Comparison of ENCODE assay signal across 8 cellular contexts in genomic region chr6:33695451-33695855, GRCh38. TPM values are rescaled to one million over a fixed set of nuclear protein-coding genes. Genes with fewer than 3 reads are reported as not detected.
DNase-seq lines count a peak whose midpoint lies in the region; ATAC-seq and TF ChIP-seq lines count a peak whose summit lies in the region.
"Had no signal": no experiment of that assay in that cellular context is flagged by ENCODE, and none has a peak within 500 bp of the region (broad histone marks: within the 10 kb centered on the region; RNA-seq: fewer than 3 reads in every experiment).

No MANE protein-coding gene starts in this region.

- ATAC-seq in GM23338 (no peak), GM18867 (IDR thresholded peaks at IDR 0.05; ENCODE audit: unreplicated experiment) (no peak), HG03045 (IDR thresholded peaks at IDR 0.05; ENCODE audit: unreplicated experiment) (no peak)

- H4K20me1 ChIP-seq in GM23338 (replicated peaks; ENCODE audit: insufficient read depth) = peaks cover 6% of the 10 kb centered on the region
- peaks cover 29% of the 10 kb centered on the region for H4K20me1 ChIP-seq in PC-9 (ENCODE audit: insufficient read depth)

- peak overlapping the region; percentile 71 for H3K9ac ChIP-seq in skeletal muscle satellite cell (ENCODE audit: low read depth, low read length)

- H3K4me2 ChIP-seq in GM23338 = no peak overlapping the region
- no peak overlapping the region for H3K4me2 ChIP-seq in PC-9
- H3K4me2 ChIP-seq in skeletal muscle satellite cell (ENCODE audit: low read length) = no peak overlapping the region

- no peak overlapping the region for H3K27ac Mint-ChIP-seq in GM23338
- H3K27ac Mint-ChIP-seq: nephron progenitor cell had no signal

- H3K9me3 ChIP-seq in PC-9 (ENCODE audit: insufficient read depth, low read depth) (no peaks in the 10 kb centered on the region), skeletal muscle satellite cell (replicated peaks; ENCODE audit: low read length) (no peaks in the 10 kb centered on the region)

- POLR2A ChIA-PET in PC-9 (lab: Charles Lee; ENCODE audit: unreplicated experiment) = no interaction called here

- peaks cover 16% of the 10 kb centered on the region; the same call in 1 of the 2 replicates for H3K36me3 ChIP-seq in GM23338 (ENCODE audit: insufficient read depth)
- H3K36me3 ChIP-seq in PC-9 (ENCODE audit: low read depth) = peaks cover 32% of the 10 kb centered on the region
- peaks cover 78% of the 10 kb centered on the region for H3K36me3 ChIP-seq in skeletal muscle satellite cell (ENCODE audit: insufficient read depth, low read length)

- H3K27me3 ChIP-seq in GM23338 (ENCODE audit: insufficient read depth) (no peaks in the 10 kb centered on the region), PC-9 (ENCODE audit: insufficient read depth, low read depth) (no peaks in the 10 kb centered on the region), skeletal muscle satellite cell (ENCODE audit: control insufficient read depth, insufficient read depth, low read length) (no peaks in the 10 kb centered on the region)

- H3K4me1 ChIP-seq in GM23338 (ENCODE audit: insufficient read depth) (0 out of 2 replicates have a peak, but pooled peaks cover 2% of the 10 kb centered on the region), PC-9 (replicated peaks; ENCODE audit: insufficient read depth) (peaks cover 23% of the 10 kb centered on the region; the same call in 1 of the 2 replicates), skeletal muscle satellite cell (ENCODE audit: control insufficient read depth, insufficient read depth, low read length) (peaks cover 61% of the 10 kb centered on the region)

- intact Hi-C loops in PC-9 (cut with micrococcal nuclease; ENCODE audit: unreplicated experiment) = no loop called here

- H3F3A ChIP-seq in GM23338 (replicated peaks; ENCODE audit: low read depth) = no peaks in the 10 kb centered on the region
- peaks cover 61% of the 10 kb centered on the region for H3F3A ChIP-seq in PC-9 (ENCODE audit: insufficient read depth, low read depth)

- BruUV-seq in PC-9 (replicated peaks; lab: Mats Ljungman, UMichigan) = no TSS peak

- H3K27ac ChIP-seq in GM23338 (ENCODE audit: low read depth) = no peak overlapping the region
- H3K27ac ChIP-seq in PC-9 = peak overlapping the region; percentile 54; the same call in 1 of the 2 replicates

- H3K4me3 ChIP-seq in GM23338 = no peak overlapping the region
- H3K4me3 ChIP-seq in PC-9 = no peak overlapping the region
- H3K4me3 ChIP-seq in epithelial cell of esophagus (ENCODE audit: low read length) = no peak overlapping the region
- H3K4me3 ChIP-seq in skeletal muscle satellite cell (ENCODE audit: low read length) = no peak overlapping the region

- H3K9me3 Mint-ChIP-seq in GM23338 = no peaks in the 10 kb centered on the region
- H3K9me3 Mint-ChIP-seq: nephron progenitor cell had no signal

- H3K27me3 Mint-ChIP-seq in GM23338 (ENCODE audit: insufficient read depth, low read depth, poor library complexity) = peaks cover 24% of the 10 kb centered on the region

- DNase-seq in GM23338 (ENCODE audit: low spot score) (no peak), PC-9 (no peak), epithelial cell of esophagus (ENCODE audit: low read depth) (peak; percentile 54), cortex of kidney (lab: John Stamatoyannopoulos, UW) (no peak)
- DNase-seq: nephron progenitor cell had no signal

- peaks cover 70% of the 10 kb centered on the region for H3K36me3 Mint-ChIP-seq in GM23338 (ENCODE audit: low read depth)

- TF ChIP-seq CTCF in GM23338 (conservative IDR thresholded peaks at IDR 0.05; ENCODE audit: low read depth in 2 of 2) = no peak
- no peak for TF ChIP-seq CTCF in PC-9 (conservative IDR thresholded peaks at IDR 0.05)
- TF ChIP-seq CTCF in epithelial cell of esophagus (IDR thresholded peaks at IDR 0.05; ENCODE audit: insufficient read depth, low read depth, low read length, missing control alignments) = no peak

- H3K4me3 Mint-ChIP-seq in GM23338 = no peak overlapping the region
- H3K4me3 Mint-ChIP-seq: nephron progenitor cell had no signal

- H3K9me2 ChIP-seq in GM23338 (ENCODE audit: insufficient read depth) (no peaks in the 10 kb centered on the region), PC-9 (ENCODE audit: insufficient read depth) (no peaks in the 10 kb centered on the region)

- H3K4me1 Mint-ChIP-seq in GM23338 = peaks cover 33% of the 10 kb centered on the region

- CTCF ChIA-PET in PC-9 (lab: Charles Lee) = no interaction called here

- H2AFZ ChIP-seq in GM23338 (no peak overlapping the region), PC-9 (no peak overlapping the region)

- 0 out of 2 replicates have a peak, but pooled peaks cover 3% of the 10 kb centered on the region for H3K79me2 ChIP-seq in GM23338 (replicated peaks; ENCODE audit: insufficient read depth)
- H3K79me2 ChIP-seq in PC-9 (ENCODE audit: low read depth) = no peaks in the 10 kb centered on the region

TF ChIP-seq in GM23338, 12 proteins besides CTCF, POLR2A, EP300 and RAD21:
- TF ChIP-seq POLR2AphosphoS5 (IDR thresholded peaks at IDR 0.05; ENCODE audit: low read depth) = 0 out of 2 replicates have a peak, but pooled peaks have one; percentile 9
- TF ChIP-seq CREB1 (CRISPR knock-in tag; IDR thresholded peaks at IDR 0.05; ENCODE audit: low read depth) = no peak
- TF ChIP-seq ZNF462 (CRISPR knock-in tag; IDR thresholded peaks at IDR 0.05) = no peak
- no peak for TF ChIP-seq ZNF331 (CRISPR knock-in tag; IDR thresholded peaks at IDR 0.05; ENCODE audit: low read depth)

RNA-seq across cellular contexts. Expression of gene UQCC2, which starts 16.0 kb away (rescaled TPM):
- 33.9 and 48.9 TPM in 2 replicates for total RNA-seq in GM23338 (2014; rRNA removed; shearing (Covaris generic))
- polyA plus RNA-seq in GM23338 (2016; fragmentation: Nextera tagmentation; extraction: Ambion mirVana) = 379 and 450 TPM in 2 replicates
- 71.2 and 72.9 TPM in 2 replicates for total RNA-seq in PC-9 (2021)
- total RNA-seq in skeletal muscle satellite cell (2012; rRNA removed) = 17.5 and 18.8 TPM in 2 replicates

RNA-seq across cellular contexts. Expression of gene IP6K3, which starts 51.3 kb away (rescaled TPM):
- 0.14 TPM in 1 of 2 replicates, not detected in the other for total RNA-seq in GM23338 (2014; rRNA removed; shearing (Covaris generic))
- polyA plus RNA-seq in GM23338 (2016; fragmentation: Nextera tagmentation; extraction: Ambion mirVana) = 0.16 TPM in 2 replicates
- not detected in 2 replicates for total RNA-seq in PC-9 (2021)
- total RNA-seq in skeletal muscle satellite cell (2012; rRNA removed) = 0.51 and 2.6 TPM in 2 replicates
